1 cellular context compared by ENCODE assay signal in genomic region chr10:100186253-100186780, GRCh38.
A peak's percentile ranks its signal among the peaks of the same experiment; 100 is the strongest.
TF ChIP-seq lines count a peak whose summit lies in the region.

No MANE protein-coding gene starts in this region.

TF ChIP-seq in K562, 482 proteins besides CTCF, POLR2A, EP300 and RAD21 (continued from another document and continues in another):
- peak; percentile 64; the same call in 1 of the 2 replicates for TF ChIP-seq ZBTB40 (IDR thresholded peaks at IDR 0.05)
- TF ChIP-seq ZBTB40 (CRISPR knock-in tag; IDR thresholded peaks at IDR 0.05), result no peak
- no peak for TF ChIP-seq USF2 (CRISPR knock-in tag; IDR thresholded peaks at IDR 0.05)
- no peak for TF ChIP-seq CEBPG (CRISPR knock-in tag; IDR thresholded peaks at IDR 0.05)
- no peak for TF ChIP-seq CEBPG (tag; conservative IDR thresholded peaks at IDR 0.05 in 1 of 2, IDR thresholded peaks at IDR 0.05 in 1 of 2)
- peak; percentile 84; the same call in 1 of the 2 replicates for TF ChIP-seq GTF2E2 (tag; IDR thresholded peaks at IDR 0.05)
- TF ChIP-seq KLF10 (CRISPR knock-in tag; IDR thresholded peaks at IDR 0.05), result no peak
- TF ChIP-seq FOXP1 (CRISPR knock-in tag; IDR thresholded peaks at IDR 0.05), result no peak
- TF ChIP-seq ZNF140 (CRISPR knock-in tag; IDR thresholded peaks at IDR 0.05), result no peak
- no peak for TF ChIP-seq CBX2 (IDR thresholded peaks at IDR 0.05; ENCODE audit: insufficient read depth, low read length, poor library complexity, severe bottlenecking)
- TF ChIP-seq FOXJ3 (CRISPR knock-in tag; IDR thresholded peaks at IDR 0.05), result no peak
- TF ChIP-seq PRPF4 (IDR thresholded peaks at IDR 0.05; ENCODE audit: insufficient read depth, low read depth, low read length, poor library complexity, severe bottlenecking), result no peak
- no peak; the same call in 1 of the 2 replicates for TF ChIP-seq VEZF1 (CRISPR knock-in tag; IDR thresholded peaks at IDR 0.05)
- TF ChIP-seq SRSF3 (IDR thresholded peaks at IDR 0.05; ENCODE audit: insufficient read depth, low read length), result no peak
- TF ChIP-seq ZNF316 (IDR thresholded peaks at IDR 0.05), result no peak
- no peak for TF ChIP-seq EWSR1 (IDR thresholded peaks at IDR 0.05; ENCODE audit: borderline replicate concordance, low read depth, partially characterized antibody)
- TF ChIP-seq ERF (CRISPR knock-in tag; IDR thresholded peaks at IDR 0.05), result no peak
- TF ChIP-seq TAF9B (IDR thresholded peaks at IDR 0.05; ENCODE audit: partially characterized antibody), result peak; percentile 32
- no peak for TF ChIP-seq MTA2 (IDR thresholded peaks at IDR 0.05; ENCODE audit: low read depth)
- peak; percentile 47; the same call in 1 of the 2 replicates for TF ChIP-seq RBFOX2 (IDR thresholded peaks at IDR 0.05; ENCODE audit: low read depth, low read length)
- no peak for TF ChIP-seq KLF16 (IDR thresholded peaks at IDR 0.05)
- TF ChIP-seq HDAC1 (IDR thresholded peaks at IDR 0.05), result 0 out of 4 replicates have a peak, but pooled peaks of 1 of the 2 experiments have one; percentile 18
- no peak for TF ChIP-seq YY1 (IDR thresholded peaks at IDR 0.05; ENCODE audit: borderline replicate concordance in 1 of 3, control insufficient read depth in 1 of 3, extremely low read depth in 1 of 3, insufficient read depth in 3 of 3, insufficient read length in 1 of 3, insufficient replicate concordance in 2 of 3, low read depth in 1 of 3, low read length in 2 of 3)
- 0 out of 2 replicates have a peak, but pooled peaks have one; percentile 73 for TF ChIP-seq SUPT5H (IDR thresholded peaks at IDR 0.05)
- TF ChIP-seq NBN (IDR thresholded peaks at IDR 0.05; ENCODE audit: low read depth), result no peak
- TF ChIP-seq TFAP4 (CRISPR knock-in tag; IDR thresholded peaks at IDR 0.05; ENCODE audit: borderline replicate concordance), result no peak
- no peak for TF ChIP-seq HOMEZ (CRISPR knock-in tag; IDR thresholded peaks at IDR 0.05)
- TF ChIP-seq TSC22D4 (tag; IDR thresholded peaks at IDR 0.05), result no peak
- no peak for TF ChIP-seq CBX1 (IDR thresholded peaks at IDR 0.05; ENCODE audit: low read depth)
- no peak for TF ChIP-seq ZNF586 (CRISPR knock-in tag; conservative IDR thresholded peaks at IDR 0.05)
- TF ChIP-seq MBD2 (IDR thresholded peaks at IDR 0.05; ENCODE audit: borderline replicate concordance, low read depth), result peak; percentile 1; the same call in 1 of the 2 replicates
- TF ChIP-seq RHOXF2B (CRISPR knock-in tag; conservative IDR thresholded peaks at IDR 0.05), result no peak
- no peak for TF ChIP-seq KDM1A (IDR thresholded peaks at IDR 0.05)
- TF ChIP-seq ZBTB9 (CRISPR knock-in tag; IDR thresholded peaks at IDR 0.05), result no peak
- TF ChIP-seq NFATC3 (IDR thresholded peaks at IDR 0.05), result no peak
- no peak for TF ChIP-seq L3MBTL2 (IDR thresholded peaks at IDR 0.05)
- no peak for TF ChIP-seq ARHGAP35 (IDR thresholded peaks at IDR 0.05; ENCODE audit: partially characterized antibody)
- no peak for TF ChIP-seq MTA1 (IDR thresholded peaks at IDR 0.05; ENCODE audit: borderline replicate concordance)
- TF ChIP-seq ELF1 (tag; IDR thresholded peaks at IDR 0.05), result no peak
- TF ChIP-seq FOXK1 (CRISPR knock-in tag; IDR thresholded peaks at IDR 0.05; ENCODE audit: borderline replicate concordance), result no peak
- TF ChIP-seq ARID4B (CRISPR knock-in tag; IDR thresholded peaks at IDR 0.05), result no peak; the same call in 1 of the 2 replicates
- no peak for TF ChIP-seq PREB (CRISPR knock-in tag; IDR thresholded peaks at IDR 0.05)
- TF ChIP-seq RUNX1 (IDR thresholded peaks at IDR 0.05; ENCODE audit: low read depth), result no peak
